Comparison of ENCODE assay signal across 35 cellular contexts in genomic region chr22:25969286-25969685, GRCh38.
"Had no signal": no experiment of that assay in that cellular context is flagged by ENCODE, and none has a peak within 500 bp of the region (broad histone marks: within the 10 kb centered on the region; RNA-seq: fewer than 3 reads in every experiment).

No MANE protein-coding gene starts in this region.

- H3K36me3 ChIP-seq: MG63 had no signal

- DNase-seq: MG63, MM.1S, MV-4-11, NCI-H1048, NCI-H1092, NCI-H1092 treated with DMSO at 0.1 percent for 48 hours, NCI-H1105, NCI-H1105 treated with DMSO at 0.1 percent for 48 hours, NCI-H1417, NCI-H1417 treated with DMSO at 0.1 percent for 48 hours, NCI-H1436, NCI-H1436 treated with DMSO at 0.1 percent for 48 hours, NCI-H146, NCI-H1694, NCI-H1694 treated with DMSO at 0.1 percent for 48 hours, NCI-H187, NCI-H187 treated with DMSO at 0.1 percent for 48 hours, NCI-H1930, NCI-H2029, NCI-H2029 treated with DMSO at 0.1 percent for 48 hours, NCI-H2081, NCI-H2081 treated with DMSO at 0.1 percent for 48 hours, NCI-H2107, NCI-H2171, NCI-H2171 treated with DMSO at 0.1 percent for 48 hours, NCI-H2227 treated with DMSO at 0.1 percent for 48 hours, NCI-H226, NCI-H345, NCI-H446, NCI-H446 treated with DMSO at 0.1 percent for 48 hours, NCI-H510A, NCI-H510A treated with DMSO at 0.1 percent for 48 hours, NCI-H524, NCI-H524 treated with DMSO at 0.1 percent for 48 hours, NCI-H526 had no signal

- H3K9me3 ChIP-seq: MG63 had no signal

- H3K4me3 ChIP-seq: MG63 had no signal
